12 cellular contexts compared by ENCODE assay signal in genomic region chr9:33403941-33404781, GRCh38. TPM values are rescaled to one million over a fixed set of nuclear protein-coding genes. Genes with fewer than 3 reads are reported as not detected.
DNase-seq lines count a peak whose midpoint lies in the region; ATAC-seq and TF ChIP-seq lines count a peak whose summit lies in the region.
"Had no signal": no experiment of that assay in that cellular context is flagged by ENCODE, and none has a peak within 500 bp of the region (broad histone marks: within the 10 kb centered on the region; RNA-seq: fewer than 3 reads in every experiment).

No MANE protein-coding gene starts in this region.

- intact Hi-C loops in CD4-positive, alpha-beta memory T cell (cut with micrococcal nuclease), result loop anchor here (1.0 kb wide), 4 partner anchors 11 to 113 kb away; no protein-coding TSS in a partner anchor
- intact Hi-C loops in Panc1 (cut with micrococcal nuclease; ENCODE audit: unreplicated experiment) (loop anchor here (5.0 kb wide), 1 partner anchor 48 kb away; no protein-coding TSS in a partner anchor), dorsolateral prefrontal cortex (cut with DNase I) (no loop called here)

- H3K27ac Mint-ChIP-seq in CD4-positive, alpha-beta memory T cell, result peak overlapping the region in 6 of 7 donors; percentile 77 to 92 (median 89)
- H3K27ac Mint-ChIP-seq in glutamatergic neuron (ENCODE audit: unreplicated experiment) (peak overlapping the region; percentile 46), WTC11 (no peak overlapping the region)
- peak overlapping the region in 8 of 10 donors; percentile 32 to 88 (median 58) for H3K27ac Mint-ChIP-seq in naive thymus-derived CD8-positive, alpha-beta T cell

- TF ChIP-seq CTCF in Panc1 (IDR thresholded peaks at IDR 0.05) (no peak), glutamatergic neuron (IDR thresholded peaks at IDR 0.05; ENCODE audit: partially characterized antibody, unreplicated experiment) (no peak), dorsolateral prefrontal cortex (IDR thresholded peaks at IDR 0.05 in 54 of 56, conservative IDR thresholded peaks at IDR 0.05 in 2 of 56; ENCODE audit: low read depth in 1 of 56, partially characterized antibody in 56 of 56) (no peak), WTC11 (IDR thresholded peaks at IDR 0.05) (no peak)

- no TSS peak for BruUV-seq in Panc1 (replicated peaks; lab: Mats Ljungman, UMichigan)

- peaks cover 10% of the 10 kb centered on the region for H3K4me1 ChIP-seq in CD4-positive, alpha-beta memory T cell (ENCODE audit: insufficient read depth, low read length)
- H3K4me1 ChIP-seq in Panc1 (ENCODE audit: control insufficient read depth, insufficient read depth, low read length), result 0 out of 2 replicates have a peak, but pooled peaks cover 3% of the 10 kb centered on the region

- H3K9me3 ChIP-seq in CD4-positive, alpha-beta memory T cell (ENCODE audit: control insufficient read depth in 1 of 2, low read length in 2 of 2), result no peaks in the 10 kb centered on the region
- no peaks in the 10 kb centered on the region for H3K9me3 ChIP-seq in Panc1 (ENCODE audit: control insufficient read depth, insufficient read depth, low read depth, low read length)
- H3K9me3 ChIP-seq: thoracic aorta had no signal

- H3K9me3 Mint-ChIP-seq in CD4-positive, alpha-beta memory T cell, result no peaks in the 10 kb centered on the region
- H3K9me3 Mint-ChIP-seq in glutamatergic neuron (ENCODE audit: unreplicated experiment) (peaks cover 10% of the 10 kb centered on the region), WTC11 (no peaks in the 10 kb centered on the region)
- H3K9me3 Mint-ChIP-seq in naive thymus-derived CD8-positive, alpha-beta T cell, result no peaks in the 10 kb centered on the region

- CTCF ChIA-PET in CD4-positive, alpha-beta memory T cell (lab: Charles Lee; ENCODE audit: partially characterized antibody), result interaction anchor here (0.9 to 6.5 kb wide), 19 partner anchors 10 to 218 kb away, joined by 3 to 170 read pairs (median 6); partner anchors contain the start of genes AQP3 and NOL6
- CTCF ChIA-PET in Panc1 (lab: Charles Lee) (interaction anchor here (0.6 to 3.0 kb wide), 12 partner anchors 11 to 118 kb away, joined by 3 to 14 read pairs (median 4); partner anchors contain the start of genes AQP3 and NOL6), WTC11 (lab: Charles Lee) (interaction anchor here (0.5 to 4.3 kb wide), 21 partner anchors 11 to 316 kb away, joined by 3 to 62 read pairs (median 5); partner anchors contain the start of genes AQP3 and NOL6)

- in situ Hi-C loops in Panc1 (cut with HindIII; ENCODE audit: low pct_unique_long_range_greater_than_20kb, low sequenced_read_pairs), result no loop called here

- peaks cover 6 to 16% (median 11%) of the 10 kb centered on the region in 4 donors for H3K4me1 Mint-ChIP-seq in CD4-positive, alpha-beta memory T cell
- H3K4me1 Mint-ChIP-seq in glutamatergic neuron (ENCODE audit: low read depth, unreplicated experiment) (peaks cover 5% of the 10 kb centered on the region), WTC11 (no peaks in the 10 kb centered on the region)
- peaks cover 3 to 8% (median 5%) of the 10 kb centered on the region in 4 donors for H3K4me1 Mint-ChIP-seq in naive thymus-derived CD8-positive, alpha-beta T cell

- H3K4me3 ChIP-seq in CD4-positive, alpha-beta memory T cell (ENCODE audit: low read length in 2 of 2), result no peak overlapping the region
- no peak overlapping the region for H3K4me3 ChIP-seq in Panc1 (ENCODE audit: low read depth in 2 of 2, low read length in 2 of 2)
- no peak overlapping the region for H3K4me3 ChIP-seq in dorsolateral prefrontal cortex
- H3K4me3 ChIP-seq: PC-9, smooth muscle cell, thoracic aorta had no signal

- no peaks in the 10 kb centered on the region for H3K36me3 Mint-ChIP-seq in CD4-positive, alpha-beta memory T cell
- H3K36me3 Mint-ChIP-seq in glutamatergic neuron (ENCODE audit: unreplicated experiment) (no peaks in the 10 kb centered on the region), WTC11 (no peaks in the 10 kb centered on the region)
- no peaks in the 10 kb centered on the region for H3K36me3 Mint-ChIP-seq in naive thymus-derived CD8-positive, alpha-beta T cell

- no peaks in the 10 kb centered on the region for H3K27me3 ChIP-seq in CD4-positive, alpha-beta memory T cell (ENCODE audit: insufficient read depth, low read length)
- no peaks in the 10 kb centered on the region for H3K27me3 ChIP-seq in Panc1 (ENCODE audit: control insufficient read depth, insufficient read depth, low read length)
- H3K27me3 ChIP-seq in dorsolateral prefrontal cortex, result no peaks in the 10 kb centered on the region

- ATAC-seq in Panc1 (peak; percentile 10; the same call in 1 of the 2 replicates), GM18858 (IDR thresholded peaks at IDR 0.05; ENCODE audit: unreplicated experiment) (no peak), WTC11 (no peak)
- ATAC-seq in naive thymus-derived CD8-positive, alpha-beta T cell, result no peak

- peak overlapping the region in 1 of 8 donors; percentile 35 for H3K4me3 Mint-ChIP-seq in CD4-positive, alpha-beta memory T cell
- H3K4me3 Mint-ChIP-seq in glutamatergic neuron (ENCODE audit: unreplicated experiment) (no peak overlapping the region), WTC11 (no peak overlapping the region)
- H3K4me3 Mint-ChIP-seq in naive thymus-derived CD8-positive, alpha-beta T cell, result no peak overlapping the region

- no peaks in the 10 kb centered on the region for H3K27me3 Mint-ChIP-seq in CD4-positive, alpha-beta memory T cell
- peaks cover 6% of the 10 kb centered on the region for H3K27me3 Mint-ChIP-seq in glutamatergic neuron (ENCODE audit: unreplicated experiment)
- no peaks in the 10 kb centered on the region for H3K27me3 Mint-ChIP-seq in naive thymus-derived CD8-positive, alpha-beta T cell
- no peaks in the 10 kb centered on the region; the same call in 1 of the 2 replicates for H3K27me3 Mint-ChIP-seq in WTC11 (ENCODE audit: low read depth)

- no peaks in the 10 kb centered on the region for H3K36me3 ChIP-seq in CD4-positive, alpha-beta memory T cell (ENCODE audit: insufficient read depth, low read length)
- no peaks in the 10 kb centered on the region for H3K36me3 ChIP-seq in Panc1 (ENCODE audit: control insufficient read depth, insufficient read depth, low read length)
- H3K36me3 ChIP-seq: thoracic aorta had no signal

- no peak overlapping the region for H3K27ac ChIP-seq in CD4-positive, alpha-beta memory T cell (ENCODE audit: low read depth, low read length)
- H3K27ac ChIP-seq in Panc1 (ENCODE audit: low read length), result no peak overlapping the region
- H3K27ac ChIP-seq in dorsolateral prefrontal cortex, result no peak overlapping the region
- H3K27ac ChIP-seq: KMS-11, PC-9, thoracic aorta had no signal

- no peak for DNase-seq in CD4-positive, alpha-beta memory T cell
- DNase-seq in Panc1 (ENCODE audit: low read depth, low spot score), result no peak
- DNase-seq in glutamatergic neuron, result no peak
- DNase-seq in naive thymus-derived CD8-positive, alpha-beta T cell, result no peak
- no peak for DNase-seq in stimulated activated CD4-positive, alpha-beta T cell treated with anti-CD3 and anti-CD28 coated beads, Interleukin-2, amount 100 ng/mL, for 48 hours
- DNase-seq in dorsolateral prefrontal cortex, result no peak
- no peak for DNase-seq in WTC11 (ENCODE audit: low spot score)

- POLR2A ChIA-PET in CD4-positive, alpha-beta memory T cell (lab: Charles Lee; ENCODE audit: partially characterized antibody), result interaction anchor here (0.5 to 3.9 kb wide), 7 partner anchors 11 to 112 kb away, joined by 4 to 37 read pairs (median 23); partner anchors contain the start of genes AQP3 and NOL6
- POLR2A ChIA-PET in Panc1 (lab: Charles Lee) (interaction anchor here (0.7 to 0.8 kb wide), 2 partner anchors 45 to 54 kb away, joined by 3 to 11 read pairs; no protein-coding TSS in a partner anchor), WTC11 (lab: Charles Lee) (no interaction called here)
- POLR2A ChIA-PET in naive thymus-derived CD8-positive, alpha-beta T cell (lab: Charles Lee), result interaction anchor here (0.6 to 2.6 kb wide), 9 partner anchors 11 to 114 kb away, joined by 3 to 15 read pairs (median 4); partner anchors contain the start of genes AQP3, NFX1 and NOL6

TF ChIP-seq in WTC11, 78 proteins besides CTCF, POLR2A, EP300 and RAD21 (continues in another document):
- TF ChIP-seq TCF7 (CRISPR knock-in tag; IDR thresholded peaks at IDR 0.05; ENCODE audit: low read depth), result no peak
- no peak for TF ChIP-seq ZBTB21 (CRISPR knock-in tag; IDR thresholded peaks at IDR 0.05; ENCODE audit: borderline replicate concordance)
- TF ChIP-seq CREM (CRISPR knock-in tag; IDR thresholded peaks at IDR 0.05), result no peak
- TF ChIP-seq ZNF219 (CRISPR knock-in tag; IDR thresholded peaks at IDR 0.05; ENCODE audit: borderline replicate concordance), result no peak
- no peak for TF ChIP-seq SMAD4 (CRISPR knock-in tag; IDR thresholded peaks at IDR 0.05)
- TF ChIP-seq ZNF671 (CRISPR knock-in tag; IDR thresholded peaks at IDR 0.05), result no peak
- TF ChIP-seq PRRX2 (CRISPR knock-in tag; IDR thresholded peaks at IDR 0.05), result no peak
- TF ChIP-seq ZNF416 (CRISPR knock-in tag; IDR thresholded peaks at IDR 0.05), result no peak
- no peak for TF ChIP-seq ZNF396 (CRISPR knock-in tag; IDR thresholded peaks at IDR 0.05; ENCODE audit: borderline replicate concordance)
- no peak for TF ChIP-seq IRF2 (CRISPR knock-in tag; IDR thresholded peaks at IDR 0.05; ENCODE audit: borderline replicate concordance, low read depth)

RNA-seq across cellular contexts. Expression of gene AQP7, which starts 1.8 kb away (rescaled TPM):
- under 1 TPM in 1 of 2 experiments, not detected in 1; 0.81 TPM for total RNA-seq in CD4-positive, alpha-beta memory T cell
- under 1 TPM in 1 of 2 donors, not detected in 1; 0.30 TPM for polyA plus RNA-seq in CD4-positive, alpha-beta memory T cell
- 0.26 TPM for total RNA-seq in Panc1 (2021; ENCODE audit: unreplicated experiment)
- not detected for polyA plus RNA-seq in Panc1 (2012; ENCODE audit: insufficient read length)
- total RNA-seq in glutamatergic neuron (ENCODE audit: unreplicated experiment), result not detected
- total RNA-seq in naive thymus-derived CD8-positive, alpha-beta T cell, result under 1 TPM in 1 of 2 experiments, not detected in 1; 0.71 TPM
- under 1 TPM in 1 of 3 donors, not detected in 2; 0.17 TPM for polyA plus RNA-seq in naive thymus-derived CD8-positive, alpha-beta T cell
- total RNA-seq in dorsolateral prefrontal cortex, result 1 to 10 TPM in 84 of 120 experiments, under 1 TPM in 27, not detected in 9; 0.21 to 7.7 (median 1.7) TPM
- 0.09 to 0.23 TPM (median 0.17 TPM) in 3 replicates for total RNA-seq in WTC11 (2021)

RNA-seq across cellular contexts. Expression of gene AQP3, which starts 43.2 kb away (rescaled TPM):
- total RNA-seq in CD4-positive, alpha-beta memory T cell, result 100 to 1,000 TPM; 172 TPM
- polyA plus RNA-seq in CD4-positive, alpha-beta memory T cell, result 100 to 1,000 TPM; 484 to 562 TPM
- 1.0 TPM for total RNA-seq in Panc1 (2021; ENCODE audit: unreplicated experiment)
- 2.3 TPM for polyA plus RNA-seq in Panc1 (2012; ENCODE audit: insufficient read length)
- total RNA-seq in glutamatergic neuron (ENCODE audit: unreplicated experiment), result 2.9 TPM
- 10 to 100 TPM; 71.6 to 72.8 TPM for total RNA-seq in naive thymus-derived CD8-positive, alpha-beta T cell
- polyA plus RNA-seq in naive thymus-derived CD8-positive, alpha-beta T cell, result 100 to 1,000 TPM; 124 to 166 (median 145) TPM
- total RNA-seq in dorsolateral prefrontal cortex, result 1 to 10 TPM in 67 of 120 experiments, under 1 TPM in 46, not detected in 7; 0.22 to 5.7 (median 1.2) TPM
- total RNA-seq in WTC11 (2021), result 3.0 to 3.6 TPM (median 3.5 TPM) in 3 replicates

Comparison
In these comparisons a context has a peak if more than half of its experiments do, and no peak if none do; other contexts are left out.
1. RNA of gene AQP3, which starts 43.2 kb away (total RNA-seq): 172 TPM in CD4-positive, alpha-beta memory T cell and 71.6 to 72.8 TPM in naive thymus-derived CD8-positive, alpha-beta T cell; 3.0 to 3.6 TPM in WTC11, 2.9 TPM in glutamatergic neuron (single experiment), 0.22 to 5.7 TPM in dorsolateral prefrontal cortex and 1.0 TPM in Panc1 (single experiment); every median in the first group is over 10 times any median in the second.
2. intact Hi-C loops: an anchor here in CD4-positive, alpha-beta memory T cell (1.0 kb wide) and Panc1 (5.0 kb wide); none called in dorsolateral prefrontal cortex.